ENCODE assay signal across 9 cellular contexts in genomic region chr7:28481131-28481926, GRCh38.
DNase-seq lines count a peak whose midpoint lies in the region; ATAC-seq and TF ChIP-seq lines count a peak whose summit lies in the region.
"Had no signal": no experiment of that assay in that cellular context is flagged by ENCODE, and none has a peak within 500 bp of the region (broad histone marks: within the 10 kb centered on the region; RNA-seq: fewer than 3 reads in every experiment).

No MANE protein-coding gene starts in this region.

- H3K4me1 Mint-ChIP-seq in stimulated activated naive CD8-positive, alpha-beta T cell treated with anti-CD3 and anti-CD28 coated beads, Interleukin-15, amount 100 ng/mL, for 72 hours = peaks cover 14% of the 10 kb centered on the region
- H3K4me1 Mint-ChIP-seq in brain (peaks cover 76% of the 10 kb centered on the region), type B pancreatic cell (ENCODE audit: unreplicated experiment) (peaks cover 55% of the 10 kb centered on the region)

- H3K27me3 Mint-ChIP-seq in stimulated activated naive CD8-positive, alpha-beta T cell treated with anti-CD3 and anti-CD28 coated beads, Interleukin-15, amount 100 ng/mL, for 72 hours = peaks cover 33% of the 10 kb centered on the region
- no peaks in the 10 kb centered on the region for H3K27me3 Mint-ChIP-seq in brain
- H3K27me3 Mint-ChIP-seq in type B pancreatic cell = peaks cover 4% of the 10 kb centered on the region

- H3K27ac Mint-ChIP-seq in stimulated activated naive CD8-positive, alpha-beta T cell treated with anti-CD3 and anti-CD28 coated beads, Interleukin-15, amount 100 ng/mL, for 72 hours = no peak overlapping the region
- peak overlapping the region in 3 of 5 experiments; percentile 41 to 76 (median 58) for H3K27ac Mint-ChIP-seq in brain
- peak overlapping the region; percentile 11 for H3K27ac Mint-ChIP-seq in type B pancreatic cell

- TF ChIP-seq CTCF in brain (conservative IDR thresholded peaks at IDR 0.05) (no peak), type B pancreatic cell (conservative IDR thresholded peaks at IDR 0.05) (no peak)

- H3K4me3 Mint-ChIP-seq in stimulated activated naive CD8-positive, alpha-beta T cell treated with anti-CD3 and anti-CD28 coated beads, Interleukin-15, amount 100 ng/mL, for 72 hours = no peak overlapping the region
- H3K4me3 Mint-ChIP-seq in brain (peak overlapping the region in 4 of 5 experiments; percentile 10 to 26 (median 19)), type B pancreatic cell (peak overlapping the region; percentile 35)

- no peak for DNase-seq in stimulated activated naive CD8-positive, alpha-beta T cell treated with anti-CD3 and anti-CD28 coated beads, Interleukin-15, amount 100 ng/mL, for 72 hours
- DNase-seq in stimulated activated naive CD8-positive, alpha-beta T cell treated with anti-CD3 and anti-CD28 coated beads, Interleukin-15, Interleukin-2, amounts not matched to agents 100 U/mL and 50 U/mL, for 24 hours = no peak
- no peak for DNase-seq in type B pancreatic cell (ENCODE audit: extremely low spot score, unreplicated experiment)
- no peak for DNase-seq in AG08395 (ENCODE audit: low spot score)
- DNase-seq in middle frontal gyrus (ENCODE audit: extremely low spot score, low spot score) = no peak
- no peak for DNase-seq in DMS 273 treated with DMSO at 0.1 percent for 48 hours (lab: John Stamatoyannopoulos, UW)
- DNase-seq: NCI-H1694 had no signal

- ATAC-seq in stimulated activated naive CD8-positive, alpha-beta T cell treated with anti-CD3 and anti-CD28 coated beads, Interleukin-15, amount 100 ng/mL, for 72 hours = peak; percentile 77
- no peak for ATAC-seq in stimulated activated naive CD8-positive, alpha-beta T cell treated with anti-CD3 and anti-CD28 coated beads, Interleukin-15, Interleukin-2, amounts not matched to agents 100 U/mL and 50 U/mL, for 24 hours
- ATAC-seq in HG03064 (IDR thresholded peaks at IDR 0.05; ENCODE audit: low read depth, unreplicated experiment) = peak; percentile 72

- H3K9me3 Mint-ChIP-seq in stimulated activated naive CD8-positive, alpha-beta T cell treated with anti-CD3 and anti-CD28 coated beads, Interleukin-15, amount 100 ng/mL, for 72 hours = no peaks in the 10 kb centered on the region
- no peaks in the 10 kb centered on the region for H3K9me3 Mint-ChIP-seq in brain
- H3K9me3 Mint-ChIP-seq in type B pancreatic cell = no peaks in the 10 kb centered on the region

- H3K36me3 Mint-ChIP-seq in brain = no peaks in the 10 kb centered on the region
- H3K36me3 Mint-ChIP-seq in type B pancreatic cell = no peaks in the 10 kb centered on the region

Comparison
In these comparisons a context has a peak if more than half of its experiments do, and no peak if none do; other contexts are left out.
1. H3K27ac Mint-ChIP-seq: peak in brain (3 of 5) and type B pancreatic cell (single experiment); none in stimulated activated naive CD8-positive, alpha-beta T cell treated with anti-CD3 and anti-CD28 coated beads, Interleukin-15, amount 100 ng/mL, for 72 hours (0 of 2).
2. H3K4me3 Mint-ChIP-seq: peak in brain (4 of 5) and type B pancreatic cell (single experiment); none in stimulated activated naive CD8-positive, alpha-beta T cell treated with anti-CD3 and anti-CD28 coated beads, Interleukin-15, amount 100 ng/mL, for 72 hours (0 of 2).